ENCODE assay signal across 14 cellular contexts in the genomic region with DNA sequence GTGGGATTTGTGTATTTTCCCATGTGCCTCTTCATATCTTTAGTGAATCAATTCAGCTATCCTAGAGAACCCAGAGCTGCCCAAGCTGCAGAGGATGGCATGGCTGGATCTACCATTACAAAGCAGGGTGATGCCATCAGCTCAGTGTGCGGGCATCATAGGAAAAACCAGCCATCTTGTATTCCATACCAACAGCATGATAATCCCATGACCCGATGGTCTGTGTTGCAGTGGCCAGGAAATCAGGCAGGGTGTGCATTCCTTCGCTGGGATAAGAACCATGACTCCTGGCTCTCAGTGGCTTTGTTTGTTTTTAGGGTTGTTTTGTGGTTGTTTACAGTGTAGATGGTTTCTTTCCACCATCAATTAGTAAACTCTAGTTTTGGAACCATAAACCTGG.
"Had no signal": no experiment of that assay in that cellular context is flagged by ENCODE, and none has a peak within 500 bp of the region (broad histone marks: within the 10 kb centered on the region; RNA-seq: fewer than 3 reads in every experiment).

No MANE protein-coding gene starts in this region.

- DNase-seq: activated CD4-positive, alpha-beta memory T cell treated with anti-CD3 and anti-CD28 coated beads, Interleukin-2, amount 10 ng/mL, durations not matched to agents 7 days and 5 days; activated gamma-delta T cell; activated T-cell treated with anti-CD3 and anti-CD28 coated beads, Interleukin-2, amount 50 U/mL, for 48 hours; aorta; effector CD8-positive, alpha-beta T cell; mesendoderm; naive B cell; T-cell; uterus had no signal

- H2AFZ ChIP-seq: parathyroid adenoma had no signal

- H3K9me3 Mint-ChIP-seq: activated CD4-positive, alpha-beta memory T cell treated with anti-CD3 and anti-CD28 coated beads, Interleukin-2, amount 10 ng/mL, durations not matched to agents 7 days and 5 days; naive B cell; stimulated activated memory B cell treated with anti-CD40 and anti-IgM and Interleukin-4, amounts not matched to agents 10 μg/mL and 1 μg/mL and 100 μg/mL, for 72 hours; T-cell had no signal

- H3K4me3 ChIP-seq: coronary artery, uterus had no signal

- H3K9me3 ChIP-seq: uterus had no signal

- H3K27me3 ChIP-seq: uterus had no signal

- H3K4me3 Mint-ChIP-seq: activated CD4-positive, alpha-beta memory T cell treated with anti-CD3 and anti-CD28 coated beads, Interleukin-2, amount 10 ng/mL, durations not matched to agents 7 days and 5 days; activated naive CD8-positive, alpha-beta T cell; naive B cell; stimulated activated memory B cell treated with anti-CD40 and anti-IgM and Interleukin-4, amounts not matched to agents 10 μg/mL and 1 μg/mL and 100 μg/mL, for 72 hours; T-cell had no signal

- H3K4me1 ChIP-seq: parathyroid adenoma had no signal

- H3K79me2 ChIP-seq: parathyroid adenoma had no signal

- H3K27me3 Mint-ChIP-seq: activated naive CD8-positive, alpha-beta T cell; naive B cell; stimulated activated memory B cell treated with anti-CD40 and anti-IgM and Interleukin-4, amounts not matched to agents 10 μg/mL and 1 μg/mL and 100 μg/mL, for 72 hours; T-cell had no signal

- H3K9ac ChIP-seq: parathyroid adenoma had no signal

- H3K27ac ChIP-seq: parathyroid adenoma, uterus, VCaP had no signal

- H3K36me3 ChIP-seq: uterus had no signal

- H3K4me1 Mint-ChIP-seq: activated CD4-positive, alpha-beta memory T cell treated with anti-CD3 and anti-CD28 coated beads, Interleukin-2, amount 10 ng/mL, durations not matched to agents 7 days and 5 days; T-cell had no signal

- H3K27ac Mint-ChIP-seq: activated CD4-positive, alpha-beta memory T cell treated with anti-CD3 and anti-CD28 coated beads, Interleukin-2, amount 10 ng/mL, durations not matched to agents 7 days and 5 days; activated naive CD8-positive, alpha-beta T cell; stimulated activated memory B cell treated with anti-CD40 and anti-IgM and Interleukin-4, amounts not matched to agents 10 μg/mL and 1 μg/mL and 100 μg/mL, for 72 hours; T-cell had no signal
